9 cellular contexts compared by ENCODE assay signal in the genomic region with DNA sequence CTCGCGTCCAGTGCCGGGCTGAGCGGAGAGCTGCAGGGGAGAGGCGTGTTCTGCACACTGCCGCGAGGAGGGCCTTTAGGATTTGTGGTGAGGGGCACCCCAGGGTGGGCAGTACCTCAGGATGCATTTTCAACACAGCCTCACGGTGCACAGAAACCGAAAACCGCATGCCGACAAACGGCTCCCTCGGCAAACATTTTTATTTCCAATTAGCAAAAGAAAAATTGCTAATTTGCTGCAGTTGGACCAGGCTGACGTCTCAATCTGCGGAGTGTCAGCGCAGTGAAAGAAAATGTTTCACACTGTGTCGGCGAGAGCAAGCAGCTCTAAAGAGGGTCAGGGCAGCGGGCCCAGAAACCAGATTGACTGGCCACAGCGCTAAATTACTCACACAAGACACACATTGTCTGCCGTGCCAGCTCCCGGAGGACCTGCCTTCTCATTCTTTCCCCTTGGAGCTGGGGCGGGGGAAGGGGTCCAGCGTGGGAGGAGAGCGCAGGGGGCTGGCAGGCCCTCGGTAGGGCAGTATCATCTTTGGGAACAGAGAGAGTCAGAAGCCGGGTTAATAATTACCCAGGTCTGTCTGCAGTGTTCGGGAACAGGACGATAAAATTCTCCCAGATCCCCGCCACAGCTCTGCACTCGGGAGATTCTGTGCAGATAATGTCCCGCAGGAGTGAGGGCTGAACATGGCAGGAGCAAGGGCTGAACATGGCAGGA.
A peak's percentile ranks its signal among the peaks of the same experiment; 100 is the strongest.
DNase-seq lines count a peak whose midpoint lies in the region; ATAC-seq, FAIRE-seq and TF ChIP-seq lines count a peak whose summit lies in the region.
"Had no signal": no experiment of that assay in that cellular context is flagged by ENCODE, and none has a peak within 500 bp of the region (broad histone marks: within the 10 kb centered on the region; RNA-seq: fewer than 3 reads in every experiment).

No MANE protein-coding gene starts in this region.

- CTCF ChIA-PET in CD4-positive, alpha-beta memory T cell (lab: Charles Lee; ENCODE audit: partially characterized antibody), result no interaction called here

- H3K27ac ChIP-seq in CD4-positive, alpha-beta memory T cell (ENCODE audit: low read depth, low read length), result no peak overlapping the region

- DNase-seq in GM03348 (ENCODE audit: low spot score), result peak; percentile 73
- peak; percentile 4 for DNase-seq in bronchial epithelial cell (ENCODE audit: low read depth)
- DNase-seq in iPS-NIHi7 (ENCODE audit: extremely low spot score), result peak; percentile 32
- peak; percentile 73 for DNase-seq in retina
- DNase-seq in CD4-positive, alpha-beta memory T cell, result no peak
- DNase-seq in KBM-7, result no peak
- DNase-seq: activated naive CD4-positive, alpha-beta T cell treated with anti-CD3 and anti-CD28 coated beads, Interleukin-2, amount 10 ng/mL, durations not matched to agents 7 days and 5 days had no signal

- H3K27me3 ChIP-seq in bronchial epithelial cell (ENCODE audit: control insufficient read depth, insufficient read depth, low read length), result no peaks in the 10 kb centered on the region
- no peaks in the 10 kb centered on the region for H3K27me3 ChIP-seq in CD4-positive, alpha-beta memory T cell (ENCODE audit: insufficient read depth, low read length)

- no peak overlapping the region for H3K27ac Mint-ChIP-seq in CD4-positive, alpha-beta memory T cell
- H3K27ac Mint-ChIP-seq: activated naive CD4-positive, alpha-beta T cell treated with anti-CD3 and anti-CD28 coated beads, Interleukin-2, amount 10 ng/mL, durations not matched to agents 7 days and 5 days had no signal

- no peak for ATAC-seq in HG02973 (IDR thresholded peaks at IDR 0.05; ENCODE audit: unreplicated experiment)
- ATAC-seq in HG03521 (IDR thresholded peaks at IDR 0.05; ENCODE audit: unreplicated experiment), result no peak

- in situ Hi-C loops in KBM-7 (cut with MboI; ENCODE audit: low pct_unique_long_range_greater_than_20kb, low sequenced_read_pairs), result no loop called here

- H3K9me3 ChIP-seq in CD4-positive, alpha-beta memory T cell (ENCODE audit: control insufficient read depth in 1 of 2, low read length in 2 of 2), result no peaks in the 10 kb centered on the region

- H3K36me3 Mint-ChIP-seq in CD4-positive, alpha-beta memory T cell, result no peaks in the 10 kb centered on the region
- H3K36me3 Mint-ChIP-seq: activated naive CD4-positive, alpha-beta T cell treated with anti-CD3 and anti-CD28 coated beads, Interleukin-2, amount 10 ng/mL, durations not matched to agents 7 days and 5 days had no signal

- peaks cover 2 to 7% of the 10 kb centered on the region in 2 donors for H3K27me3 Mint-ChIP-seq in CD4-positive, alpha-beta memory T cell

- H3K4me1 Mint-ChIP-seq in CD4-positive, alpha-beta memory T cell, result peaks cover 0 to 3% (median 0%) of the 10 kb centered on the region in 4 donors
- H3K4me1 Mint-ChIP-seq: activated naive CD4-positive, alpha-beta T cell treated with anti-CD3 and anti-CD28 coated beads, Interleukin-2, amount 10 ng/mL, durations not matched to agents 7 days and 5 days had no signal

- TF ChIP-seq CTCF in bronchial epithelial cell (IDR thresholded peaks at IDR 0.05; ENCODE audit: insufficient read depth, low read length, severe bottlenecking), result no peak

- H3K9me3 Mint-ChIP-seq in CD4-positive, alpha-beta memory T cell, result no peaks in the 10 kb centered on the region
- H3K9me3 Mint-ChIP-seq: activated naive CD4-positive, alpha-beta T cell treated with anti-CD3 and anti-CD28 coated beads, Interleukin-2, amount 10 ng/mL, durations not matched to agents 7 days and 5 days had no signal

- FAIRE-seq in bronchial epithelial cell (lab: Jason Lieb, UNC), result no peak

- no peak overlapping the region for H3K4me3 Mint-ChIP-seq in CD4-positive, alpha-beta memory T cell
- H3K4me3 Mint-ChIP-seq: activated naive CD4-positive, alpha-beta T cell treated with anti-CD3 and anti-CD28 coated beads, Interleukin-2, amount 10 ng/mL, durations not matched to agents 7 days and 5 days had no signal

- no peaks in the 10 kb centered on the region for H3K36me3 ChIP-seq in bronchial epithelial cell (ENCODE audit: control insufficient read depth, insufficient read depth, low read length)
- H3K36me3 ChIP-seq in CD4-positive, alpha-beta memory T cell (ENCODE audit: insufficient read depth, low read length), result no peaks in the 10 kb centered on the region

- H3K4me3 ChIP-seq in bronchial epithelial cell (ENCODE audit: low read depth, low read length), result no peak overlapping the region
- no peak overlapping the region for H3K4me3 ChIP-seq in CD4-positive, alpha-beta memory T cell (ENCODE audit: low read length in 2 of 2)

- intact Hi-C loops in CD4-positive, alpha-beta memory T cell (cut with micrococcal nuclease), result no loop called here

- no peaks in the 10 kb centered on the region for H3K4me1 ChIP-seq in CD4-positive, alpha-beta memory T cell (ENCODE audit: insufficient read depth, low read length)

- POLR2A ChIA-PET in CD4-positive, alpha-beta memory T cell (lab: Charles Lee; ENCODE audit: partially characterized antibody), result no interaction called here

Comparison
In these comparisons a context has a peak if more than half of its experiments do, and no peak if none do; other contexts are left out.
1. DNase-seq: peak in GM03348 (single experiment), bronchial epithelial cell (single experiment), iPS-NIHi7 (single experiment) and retina (single experiment); none in CD4-positive, alpha-beta memory T cell (0 of 5) and KBM-7 (single experiment).